In the genomic region with DNA sequence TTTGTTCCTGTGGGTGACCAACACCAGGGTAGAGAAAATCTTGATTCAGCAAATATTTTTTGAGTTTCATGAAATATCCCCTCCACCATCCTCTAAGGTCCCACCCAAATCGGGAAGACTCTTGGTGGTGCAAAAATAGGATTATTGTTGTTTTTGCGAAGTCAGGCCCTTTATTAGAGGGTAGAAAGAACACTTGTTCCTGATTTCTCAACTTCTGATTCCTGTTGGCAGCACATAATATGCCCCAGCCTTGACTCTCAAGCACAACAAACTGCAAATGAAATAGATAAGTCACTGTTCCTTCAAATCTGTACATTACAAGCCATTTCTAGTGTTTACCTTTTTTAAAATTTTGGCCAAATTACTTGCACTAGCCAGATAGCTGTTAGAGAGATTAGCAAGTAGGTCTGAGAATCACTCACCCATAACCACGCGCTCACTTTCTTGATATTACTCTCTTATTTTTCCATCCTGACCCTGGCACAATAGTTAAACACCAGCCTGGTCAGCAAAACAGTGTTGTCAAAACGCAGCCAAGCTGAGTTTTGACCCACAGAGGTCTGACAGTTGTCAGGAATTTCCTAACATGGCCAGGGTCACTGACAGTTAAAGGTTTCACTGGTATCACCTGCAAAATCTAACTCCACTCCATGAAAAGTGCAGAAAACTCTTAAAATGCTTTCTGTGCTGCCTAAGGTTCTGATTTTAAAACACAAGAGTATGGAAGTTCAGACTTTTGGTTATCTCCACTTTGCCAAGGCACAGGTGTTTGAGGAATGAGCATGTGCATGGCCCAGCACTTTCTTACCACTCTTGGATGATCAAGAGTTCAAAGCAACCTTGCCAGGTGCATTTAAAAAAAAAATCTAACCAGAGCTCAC, we compare ENCODE assay signal across 10 cellular contexts.
A peak's percentile ranks its signal among the peaks of the same experiment; 100 is the strongest.
DNase-seq lines count a peak whose midpoint lies in the region; ATAC-seq, FAIRE-seq and TF ChIP-seq lines count a peak whose summit lies in the region.
"Had no signal": no experiment of that assay in that cellular context is flagged by ENCODE, and none has a peak within 500 bp of the region (broad histone marks: within the 10 kb centered on the region; RNA-seq: fewer than 3 reads in every experiment).

No MANE protein-coding gene starts in this region.

- peak; percentile 69 for ATAC-seq in GM21423 (IDR thresholded peaks at IDR 0.05; ENCODE audit: unreplicated experiment)
- peak; percentile 65 for ATAC-seq in HG03565 (IDR thresholded peaks at IDR 0.05; ENCODE audit: unreplicated experiment)

- DNase-seq in GM12891 (ENCODE audit: insufficient read length, low spot score), result no peak
- DNase-seq in medulla oblongata (ENCODE audit: extremely low spot score), result peak; percentile 36
- no peak for DNase-seq in UCSD-AML1 (lab: John Stamatoyannopoulos, UW; ENCODE audit: unreplicated experiment)
- DNase-seq in activated CD4-positive, alpha-beta T cell treated with anti-CD3 and anti-CD28 coated beads for 1 hour, result no peak
- DNase-seq in EL, result no peak
- no peak for DNase-seq in NCI-H748 (lab: John Stamatoyannopoulos, UW; ENCODE audit: unreplicated experiment)
- DNase-seq: MV-4-11 had no signal

- FAIRE-seq in GM12891 (lab: Jason Lieb, UNC), result peak; percentile 55
- FAIRE-seq: H1 had no signal

- TF ChIP-seq POLR2A in GM12891 (IDR thresholded peaks at IDR 0.05; ENCODE audit: low read depth, low read length), result no peak

TF ChIP-seq in GM12891, 5 proteins besides CTCF, POLR2A, EP300 and RAD21:
- TF ChIP-seq PAX5 (IDR thresholded peaks at IDR 0.05; ENCODE audit: insufficient read depth, low read length, severe bottlenecking) (peak; percentile 56), POU2F2 (IDR thresholded peaks at IDR 0.05; ENCODE audit: low read depth, low read length) (no peak), SPI1 (IDR thresholded peaks at IDR 0.05; ENCODE audit: low read depth, low read length) (no peak)
